ENCODE assay signal across 8 cellular contexts in genomic region chr2:119352357-119352756, GRCh38. TPM values are rescaled to one million over a fixed set of nuclear protein-coding genes. Genes with fewer than 3 reads are reported as not detected.
DNase-seq lines count a peak whose midpoint lies in the region; ATAC-seq and TF ChIP-seq lines count a peak whose summit lies in the region.

No MANE protein-coding gene starts in this region.

- no peak for TF ChIP-seq EP300 in gastroesophageal sphincter (IDR thresholded peaks at IDR 0.05)

- no peaks in the 10 kb centered on the region for H3K36me3 ChIP-seq in gastroesophageal sphincter

- ATAC-seq in GM19043 (IDR thresholded peaks at IDR 0.05; ENCODE audit: low read depth, unreplicated experiment) (peak; percentile 95), HG02870 (IDR thresholded peaks at IDR 0.05; ENCODE audit: unreplicated experiment) (peak; percentile 91), gastroesophageal sphincter (no peak)

- H3K27me3 ChIP-seq in gastroesophageal sphincter: no peaks in the 10 kb centered on the region

- no peak overlapping the region for H3K4me3 ChIP-seq in gastroesophageal sphincter

- no peak overlapping the region for H3K27ac ChIP-seq in gastroesophageal sphincter

- DNase-seq in NOMO-1 (lab: John Stamatoyannopoulos, UW; ENCODE audit: unreplicated experiment in 2 of 2) (peak; percentile 69 to 82), midbrain (lab: John Stamatoyannopoulos, UW) (peak; percentile 24), NCI-H2107 (lab: John Stamatoyannopoulos, UW) (no peak), NCI-H2227 treated with DMSO at 0.1 percent for 48 hours (lab: John Stamatoyannopoulos, UW) (no peak), GM03348 (ENCODE audit: low spot score) (no peak)

- no peaks in the 10 kb centered on the region for H3K9me3 ChIP-seq in gastroesophageal sphincter

- no peak for TF ChIP-seq CTCF in gastroesophageal sphincter (IDR thresholded peaks at IDR 0.05)

- TF ChIP-seq POLR2A in gastroesophageal sphincter (IDR thresholded peaks at IDR 0.05): no peak

- peaks cover 0 to 19% (median 4%) of the 10 kb centered on the region in 3 donors for H3K4me1 ChIP-seq in gastroesophageal sphincter

RNA-seq across cellular contexts. Expression of gene C2orf76, which starts 14.3 kb away (rescaled TPM):
- 10 to 100 TPM in 2 of 4 donors, 1 to 10 TPM in 2; 9.2 to 17.3 (median 11.9) TPM for total RNA-seq in gastroesophageal sphincter

RNA-seq across cellular contexts. Expression of gene DBI, which starts 14.4 kb away (rescaled TPM):
- total RNA-seq in gastroesophageal sphincter: 100 to 1,000 TPM in 1 of 4 donors, 10 to 100 TPM in 3; 43.0 to 101 (median 80.9) TPM

Comparison
In these comparisons a context has a peak if more than half of its experiments do, and no peak if none do; other contexts are left out.
1. DNase-seq: peak in NOMO-1 (2 of 2) and midbrain (single experiment); none in NCI-H2107 (single experiment), NCI-H2227 treated with DMSO at 0.1 percent for 48 hours (single experiment) and GM03348 (single experiment).